ENCODE assay signal across 8 cellular contexts in genomic region chr2:46296840-46297545, GRCh38. TPM values are rescaled to one million over a fixed set of nuclear protein-coding genes. Genes with fewer than 3 reads are reported as not detected.
DNase-seq lines count a peak whose midpoint lies in the region; ATAC-seq and TF ChIP-seq lines count a peak whose summit lies in the region.

Gene EPAS1 (plus strand): TSS chr2:46297407. CDS start chr2:46297912, 505 bp downstream.

- no peaks in the 10 kb centered on the region for H3K9me3 Mint-ChIP-seq in activated CD8-positive, alpha-beta T cell treated with anti-CD3 and anti-CD28 coated beads, Interleukin-2, amount 10 ng/mL, durations not matched to agents 7 days and 5 days (ENCODE audit: insufficient read depth)

- H3K36me3 Mint-ChIP-seq in activated CD8-positive, alpha-beta T cell treated with anti-CD3 and anti-CD28 coated beads, Interleukin-2, amount 10 ng/mL, durations not matched to agents 7 days and 5 days (ENCODE audit: low read depth) = no peaks in the 10 kb centered on the region

- peaks cover 39% of the 10 kb centered on the region for H3K4me1 Mint-ChIP-seq in activated CD8-positive, alpha-beta T cell treated with anti-CD3 and anti-CD28 coated beads, Interleukin-2, amount 10 ng/mL, durations not matched to agents 7 days and 5 days (ENCODE audit: low read depth)

- POLR2A ChIA-PET in activated CD8-positive, alpha-beta T cell treated with anti-CD3 and anti-CD28 coated beads, Interleukin-2, amount 10 ng/mL, durations not matched to agents 7 days and 5 days (lab: Charles Lee) = interaction anchor here (0.6 to 1.1 kb wide), 3 partner anchors 53 to 162 kb away, joined by 3 to 6 read pairs (median 3); no protein-coding TSS in a partner anchor

- DNase-seq in SKM-1 treated with dmso at 0.1 percent for 144 hours (lab: John Stamatoyannopoulos, UW; ENCODE audit: unreplicated experiment) (peak; percentile 56), SKM-1 (lab: John Stamatoyannopoulos, UW; ENCODE audit: unreplicated experiment) (no peak), NCI-H510A treated with DMSO at 0.1 percent for 48 hours (lab: John Stamatoyannopoulos, UW) (peak; percentile 63), ecto neural progenitor cell (ENCODE audit: low spot score) (peak; percentile 92), lower leg skin (ENCODE audit: low spot score in 2 of 2) (peak; percentile 89 to 99)
- DNase-seq in activated CD8-positive, alpha-beta T cell treated with anti-CD3 and anti-CD28 coated beads, Interleukin-2, amount 10 ng/mL, durations not matched to agents 7 days and 5 days = peak; percentile 89
- DNase-seq in stimulated activated CD4-positive, alpha-beta T cell treated with anti-CD3 and anti-CD28 coated beads, Interleukin-4, amount 100 ng/mL, for 4 hours = peak; percentile 72 to 81

- H3K4me3 ChIP-seq in lower leg skin (ENCODE audit: low read depth, poor library complexity, severe bottlenecking) = peak within 1 kb of the TSS; percentile 77

- TF ChIP-seq CTCF in lower leg skin (IDR thresholded peaks at IDR 0.05) = no peak

- peak within 1 kb of the TSS; percentile 86 for H3K4me3 Mint-ChIP-seq in activated CD8-positive, alpha-beta T cell treated with anti-CD3 and anti-CD28 coated beads, Interleukin-2, amount 10 ng/mL, durations not matched to agents 7 days and 5 days

- peak within 1 kb of the TSS; percentile 52 for H3K27ac Mint-ChIP-seq in activated CD8-positive, alpha-beta T cell treated with anti-CD3 and anti-CD28 coated beads, Interleukin-2, amount 10 ng/mL, durations not matched to agents 7 days and 5 days

- ATAC-seq in HG03025 (IDR thresholded peaks at IDR 0.05; ENCODE audit: low FRiP score, unreplicated experiment) = peak; percentile 85
- ATAC-seq in activated CD8-positive, alpha-beta T cell treated with anti-CD3 and anti-CD28 coated beads, Interleukin-2, amount 10 ng/mL, durations not matched to agents 7 days and 5 days = peak; percentile 93

- CTCF ChIA-PET in activated CD8-positive, alpha-beta T cell treated with anti-CD3 and anti-CD28 coated beads, Interleukin-2, amount 10 ng/mL, durations not matched to agents 7 days and 5 days (lab: Charles Lee) = interaction anchor here (0.7 to 1.4 kb wide), 4 partner anchors 11 to 304 kb away, joined by 3 read pairs; no protein-coding TSS in a partner anchor

- H3K27me3 Mint-ChIP-seq in activated CD8-positive, alpha-beta T cell treated with anti-CD3 and anti-CD28 coated beads, Interleukin-2, amount 10 ng/mL, durations not matched to agents 7 days and 5 days (ENCODE audit: low read depth) = peaks cover 71% of the 10 kb centered on the region

- intact Hi-C loops in lower leg skin (cut with DNase I; ENCODE audit: low total_unique reads) = no loop called here

- peak in 1 of 2 donors; percentile 79 for TF ChIP-seq POLR2A in lower leg skin (IDR thresholded peaks at IDR 0.05)

- 0 to 1% methylated on average over 38 to 46 of the region's 94 CpGs for WGBS in lower leg skin, 2 donors

RNA-seq across cellular contexts. Expression of gene EPAS1, which starts in this region (rescaled TPM):
- total RNA-seq in activated CD8-positive, alpha-beta T cell treated with anti-CD3 and anti-CD28 coated beads, Interleukin-2, amount 10 ng/mL, durations not matched to agents 7 days and 5 days = 10 to 100 TPM; 12.6 to 16.2 TPM
- total RNA-seq in lower leg skin = 100 to 1,000 TPM; 126 to 249 (median 148) TPM

Comparison
In these comparisons a context has a peak if more than half of its experiments do, and no peak if none do; other contexts are left out.
1. RNA of gene EPAS1 (total RNA-seq): 126 to 249 TPM in lower leg skin; 12.6 to 16.2 TPM in activated CD8-positive, alpha-beta T cell treated with anti-CD3 and anti-CD28 coated beads, Interleukin-2, amount 10 ng/mL, durations not matched to agents 7 days and 5 days; every median in the first group is over 4 times any median in the second.